ENCODE assay signal across 9 cellular contexts in the genomic region with DNA sequence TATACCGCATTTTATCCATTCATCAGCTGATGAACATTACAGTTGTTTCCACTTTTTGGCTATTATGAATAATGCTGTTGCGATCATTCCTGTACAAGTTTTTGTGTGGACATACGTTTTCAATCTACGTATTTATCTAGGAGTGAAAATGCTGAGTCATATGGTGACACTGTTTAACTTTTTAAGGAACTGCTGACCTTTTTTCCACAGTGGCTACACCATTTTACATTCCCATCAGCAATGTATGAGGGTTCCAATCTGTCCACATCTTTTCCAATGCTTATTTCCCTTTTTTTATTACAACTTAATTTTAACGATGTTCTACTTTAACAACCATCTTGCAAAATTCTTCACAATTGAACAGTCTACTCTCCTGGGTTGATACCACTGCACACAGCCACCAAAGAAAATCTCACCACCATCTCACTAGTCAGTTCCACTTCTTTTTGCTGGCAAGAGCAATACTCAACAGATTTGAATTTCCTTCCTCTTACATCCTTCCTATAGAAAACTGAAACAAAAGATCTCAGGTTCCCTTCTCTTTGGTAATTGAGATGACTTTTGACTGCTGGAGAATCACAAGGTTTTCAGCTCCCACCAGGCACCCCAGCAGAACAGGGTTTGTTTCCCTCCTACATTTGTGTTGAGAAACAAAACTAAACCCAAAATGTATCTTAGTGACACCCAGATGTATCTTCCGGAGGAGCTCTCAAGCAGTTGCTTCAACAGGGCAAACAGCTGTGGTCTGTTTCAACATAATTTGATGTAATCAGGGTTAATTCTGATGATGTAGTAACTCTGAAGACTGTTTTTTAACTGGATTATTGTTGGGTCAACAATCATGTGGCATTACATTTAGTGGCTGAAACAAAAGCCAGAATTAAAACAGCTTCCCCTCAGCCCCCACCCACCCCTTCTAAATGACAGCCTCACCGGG. TPM values are rescaled to one million over a fixed set of nuclear protein-coding genes. Genes with fewer than 3 reads are reported as not detected.
DNase-seq lines count a peak whose midpoint lies in the region; ATAC-seq, FAIRE-seq and TF ChIP-seq lines count a peak whose summit lies in the region.
"Had no signal": no experiment of that assay in that cellular context is flagged by ENCODE, and none has a peak within 500 bp of the region (broad histone marks: within the 10 kb centered on the region; RNA-seq: fewer than 3 reads in every experiment).

No MANE protein-coding gene starts in this region.

- TF ChIP-seq CTCF in H1 (IDR thresholded peaks at IDR 0.05; ENCODE audit: control extremely low read depth in 1 of 3, insufficient read depth in 1 of 3, low read depth in 1 of 3, low read length in 3 of 3) (no peak), transverse colon (IDR thresholded peaks at IDR 0.05) (no peak)

- no peak overlapping the region for H3K14ac ChIP-seq in H1 (ENCODE audit: insufficient read length)

- H4K8ac ChIP-seq in H1 (ENCODE audit: extremely low read depth, insufficient read depth, low read length) = no peak overlapping the region

- H2BK15ac ChIP-seq in H1 (ENCODE audit: low read length) = no peak overlapping the region

- no peak for ATAC-seq in activated naive CD4-positive, alpha-beta T cell treated with anti-CD3 and anti-CD28 coated beads, Interleukin-2, amount 50 U/mL, for 72 hours
- no peak for ATAC-seq in left lobe of liver
- ATAC-seq in GM21717 (IDR thresholded peaks at IDR 0.05; ENCODE audit: unreplicated experiment) = no peak

- FAIRE-seq in H1 (lab: Jason Lieb, UNC) = no peak

- H3K36me3 ChIP-seq in H1 (ENCODE audit: control insufficient read depth in 2 of 4, insufficient read depth in 4 of 4, low read length in 3 of 4) (no peaks in the 10 kb centered on the region; a peak in 1 of 8 replicates), transverse colon (no peaks in the 10 kb centered on the region)

- peak overlapping the region; percentile 79 for H3K27ac Mint-ChIP-seq in activated naive CD4-positive, alpha-beta T cell treated with anti-CD3 and anti-CD28 coated beads, Interleukin-2, amount 10 ng/mL, durations not matched to agents 7 days and 5 days
- no peak overlapping the region for H3K27ac Mint-ChIP-seq in activated naive CD4-positive, alpha-beta T cell treated with anti-CD3 and anti-CD28 coated beads, Interleukin-2, amount 50 U/mL, for 72 hours

- H3K27me3 Mint-ChIP-seq in activated naive CD4-positive, alpha-beta T cell treated with anti-CD3 and anti-CD28 coated beads, Interleukin-2, amount 10 ng/mL, durations not matched to agents 7 days and 5 days = peaks cover 13% of the 10 kb centered on the region

- no peak overlapping the region for H2BK12ac ChIP-seq in H1 (ENCODE audit: low read depth, low read length)

- 88 to 100% methylated on average over 1 to 7 of the region's 7 CpGs for WGBS in H1 (ENCODE audit: extremely low coverage in 1 of 2, insufficient coverage in 1 of 2, insufficient read length in 1 of 2, insufficient replicate concordance in 2 of 2, low coverage in 1 of 2, low lambda C conversion rate in 2 of 2, missing lambda C conversion rate in 1 of 2), 2 experiments
- 69 to 70% methylated on average over 6 to 7 of the region's 7 CpGs for WGBS in transverse colon (ENCODE audit: low coverage in 1 of 2), 2 donors

- peaks cover 2% of the 10 kb centered on the region for H3K36me3 Mint-ChIP-seq in activated naive CD4-positive, alpha-beta T cell treated with anti-CD3 and anti-CD28 coated beads, Interleukin-2, amount 10 ng/mL, durations not matched to agents 7 days and 5 days
- no peaks in the 10 kb centered on the region for H3K36me3 Mint-ChIP-seq in activated naive CD4-positive, alpha-beta T cell treated with anti-CD3 and anti-CD28 coated beads, Interleukin-2, amount 50 U/mL, for 72 hours

- H3K4me1 ChIP-seq in H1 (replicated peaks in 1 of 4; ENCODE audit: control insufficient read depth in 3 of 4, insufficient read depth in 4 of 4, low read length in 3 of 4) (peaks cover 2 to 13% (median 5%) of the 10 kb centered on the region in 4 experiments; a peak in 5 of 7 replicates), transverse colon (peaks cover 4 to 27% (median 21%) of the 10 kb centered on the region in 4 donors)

- DNase-seq in activated naive CD4-positive, alpha-beta T cell treated with anti-CD3 and anti-CD28 coated beads, Interleukin-2, amount 10 ng/mL, durations not matched to agents 7 days and 5 days = no peak
- DNase-seq in activated naive CD4-positive, alpha-beta T cell treated with anti-CD3 and anti-CD28 coated beads, Interleukin-2, amount 50 U/mL, for 72 hours (ENCODE audit: low spot score in 2 of 2) = no peak
- DNase-seq in Kasumi-1 (lab: John Stamatoyannopoulos, UW) (peak; percentile 78 to 82), H1 (ENCODE audit: low read depth in 1 of 2, low spot score in 2 of 2) (no peak), transverse colon (no peak), EL (no peak), left lobe of liver (ENCODE audit: low spot score) (no peak)

- H4K20me1 ChIP-seq in H1 (replicated peaks in 1 of 2; ENCODE audit: control insufficient read depth in 1 of 2, insufficient read depth in 2 of 2, low read length in 2 of 2) = no peaks in the 10 kb centered on the region

- no peaks in the 10 kb centered on the region for H3K79me2 ChIP-seq in H1 (ENCODE audit: control insufficient read depth in 1 of 2, insufficient read depth in 2 of 2, low read length in 2 of 2)

- no peak overlapping the region for H3K23ac ChIP-seq in H1 (ENCODE audit: insufficient read length)

- H3K4me3 ChIP-seq in H1 (ENCODE audit: extremely low read depth in 1 of 4, insufficient read depth in 2 of 4, low read depth in 3 of 4, low read length in 4 of 4) (peak overlapping the region in 1 of 4 experiments; percentile 2; a peak in 1 of 8 replicates), transverse colon (no peak overlapping the region)
- H3K4me3 ChIP-seq: PC-9 had no signal

- H2AFZ ChIP-seq in H1 (ENCODE audit: low read length) = no peak overlapping the region
- H2AFZ ChIP-seq: PC-9 had no signal

- CTCF ChIA-PET in activated naive CD4-positive, alpha-beta T cell treated with anti-CD3 and anti-CD28 coated beads, Interleukin-2, amount 10 ng/mL, durations not matched to agents 7 days and 5 days (lab: Charles Lee) = interaction anchor here (1.1 to 1.8 kb wide), 3 partner anchors 41 to 196 kb away, joined by 3 to 8 read pairs (median 4); no protein-coding TSS in a partner anchor
- CTCF ChIA-PET in H1 (lab: Charles Lee; ENCODE audit: partially characterized antibody) = interaction anchor here (1.2 to 1.3 kb wide), 2 partner anchors 9 to 149 kb away, joined by 4 to 5 read pairs; no protein-coding TSS in a partner anchor

- H3K4ac ChIP-seq in H1 (replicated peaks; ENCODE audit: insufficient read length, low read depth, low read length) = no peak overlapping the region

- no peak overlapping the region for H4K5ac ChIP-seq in H1 (ENCODE audit: insufficient read length, low read depth, low read length)

- in situ Hi-C loops in transverse colon (cut with MboI; ENCODE audit: low pct_ligation_motif_present in 1 of 4, low pct_unique_long_range_greater_than_20kb in 1 of 4, low sequenced_read_pairs in 3 of 4) = loop anchor here in 3 of 4 donors (10.0 to 25.0 kb wide), 2 partner anchors 140 to 187 kb away; no protein-coding TSS in a partner anchor

- no peaks in the 10 kb centered on the region for H3K9me3 Mint-ChIP-seq in activated naive CD4-positive, alpha-beta T cell treated with anti-CD3 and anti-CD28 coated beads, Interleukin-2, amount 10 ng/mL, durations not matched to agents 7 days and 5 days
- H3K9me3 Mint-ChIP-seq in activated naive CD4-positive, alpha-beta T cell treated with anti-CD3 and anti-CD28 coated beads, Interleukin-2, amount 50 U/mL, for 72 hours = no peaks in the 10 kb centered on the region

- no peak overlapping the region for H4K91ac ChIP-seq in H1 (replicated peaks; ENCODE audit: insufficient read length, low read length)

- no peak overlapping the region for H2BK120ac ChIP-seq in H1 (replicated peaks; ENCODE audit: low read depth, low read length)

- no peak overlapping the region for H3K4me3 Mint-ChIP-seq in activated naive CD4-positive, alpha-beta T cell treated with anti-CD3 and anti-CD28 coated beads, Interleukin-2, amount 10 ng/mL, durations not matched to agents 7 days and 5 days

- H3K56ac ChIP-seq in H1 (replicated peaks; ENCODE audit: insufficient read length, low read depth, low read length) = no peak overlapping the region

- TF ChIP-seq POLR2A in H1 (IDR thresholded peaks at IDR 0.05; ENCODE audit: control extremely low read depth in 1 of 2, low read depth in 2 of 2, low read length in 2 of 2) (no peak), transverse colon (IDR thresholded peaks at IDR 0.05) (no peak)

- peaks cover 34% of the 10 kb centered on the region for H3K4me1 Mint-ChIP-seq in activated naive CD4-positive, alpha-beta T cell treated with anti-CD3 and anti-CD28 coated beads, Interleukin-2, amount 10 ng/mL, durations not matched to agents 7 days and 5 days

- peak overlapping the region; percentile 17 to 31; a peak in 2 of 4 replicates for H3K4me2 ChIP-seq in H1 (ENCODE audit: insufficient read depth in 1 of 2, low read depth in 2 of 2, low read length in 2 of 2)
- H3K4me2 ChIP-seq: PC-9 had no signal

- H3K79me1 ChIP-seq in H1 (ENCODE audit: low read depth, low read length) = no peaks in the 10 kb centered on the region

- TF ChIP-seq EP300 in H1 (IDR thresholded peaks at IDR 0.05; ENCODE audit: borderline replicate concordance in 1 of 2, low read depth in 2 of 2, low read length in 2 of 2) (no peak), transverse colon (IDR thresholded peaks at IDR 0.05; ENCODE audit: low read depth) (no peak)

- H3K18ac ChIP-seq in H1 (ENCODE audit: extremely low read depth, low read length) = no peak overlapping the region

- H2BK20ac ChIP-seq in H1 (ENCODE audit: low read length) = no peak overlapping the region

- H2AK5ac ChIP-seq in H1 (ENCODE audit: low read depth, low read length) = no peak overlapping the region

- intact Hi-C loops in transverse colon (cut with DNase I; ENCODE audit: low total_unique reads) = no loop called here

- no peaks in the 10 kb centered on the region for H3K9me3 ChIP-seq in H1 (ENCODE audit: insufficient read depth in 2 of 2, low read depth in 1 of 2, low read length in 1 of 2)
- H3K9me3 ChIP-seq in transverse colon = no peaks in the 10 kb centered on the region

- POLR2A ChIA-PET in H1 (lab: Charles Lee; ENCODE audit: partially characterized antibody) = no interaction called here

- no peak overlapping the region for H3K9ac ChIP-seq in H1 (replicated peaks in 1 of 4; ENCODE audit: extremely low read depth in 1 of 4, low read depth in 3 of 4, low read length in 3 of 4)

- no peak overlapping the region for H2BK5ac ChIP-seq in H1 (ENCODE audit: low read depth, low read length)

- no peak for TF ChIP-seq RAD21 in H1 (IDR thresholded peaks at IDR 0.05 in 1 of 2, conservative IDR thresholded peaks at IDR 0.05 in 1 of 2; ENCODE audit: low read depth in 2 of 2, low read length in 2 of 2)

- no peak overlapping the region for H3K27ac ChIP-seq in H1 (ENCODE audit: low read depth, low read length)
- H3K27ac ChIP-seq in transverse colon = peak overlapping the region; percentile 39 to 47 (median 42)
- H3K27ac ChIP-seq: PC-9 had no signal

- H3K23me2 ChIP-seq in H1 (ENCODE audit: low read depth, low read length) = peaks cover 2% of the 10 kb centered on the region; the same call in 1 of the 2 replicates

- peaks cover 0 to 2% (median under 1%) of the 10 kb centered on the region in 4 experiments; a peak in 2 of 7 replicates for H3K27me3 ChIP-seq in H1 (replicated peaks in 1 of 4; ENCODE audit: control insufficient read depth in 3 of 4, extremely low read depth in 1 of 4, insufficient read depth in 3 of 4, low read length in 3 of 4)
- no peaks in the 10 kb centered on the region for H3K27me3 ChIP-seq in transverse colon

RNA-seq across cellular contexts. Expression of a gene that starts 7.0 kb away (rescaled TPM):
- total RNA-seq in activated naive CD4-positive, alpha-beta T cell treated with anti-CD3 and anti-CD28 coated beads, Interleukin-2, amount 50 U/mL, for 72 hours = 1 to 10 TPM; 2.8 to 5.0 TPM
- total RNA-seq in H1 (2021; fragmentation: NEBNext Ultra II Directional; extraction: Animal tissue kit (Norgen Biotek cat#: 25700)) = 9.5 and 14.0 TPM in 2 replicates
- polyA plus RNA-seq in H1 (2011; rRNA removed) = 6.2 and 6.3 TPM in 2 replicates
- 5.8 TPM for polyA plus RNA-seq in H1 (2011; cell fraction: cytosol; rRNA removed)
- polyA plus RNA-seq in H1 (2011; cell fraction: nucleus; rRNA removed) = 9.3 TPM
- polyA plus RNA-seq in H1 (2012, experiment 1 of 2) = 6.3 to 8.0 TPM (median 7.2 TPM) in 4 replicates
- 4.5 TPM for polyA plus RNA-seq in H1 (2012, experiment 2 of 2)
- polyA plus RNA-seq in H1 (2013, experiment 1 of 2) = 4.8 TPM
- 4.0 TPM for polyA plus RNA-seq in H1 (2013, experiment 2 of 2)
- polyA minus RNA-seq in H1 (2011; rRNA and poly(A)+ RNA removed) = 15.6 and 16.9 TPM in 2 replicates
- 8.4 TPM for polyA minus RNA-seq in H1 (2011; cell fraction: cytosol; rRNA and poly(A)+ RNA removed)
- polyA minus RNA-seq in H1 (2011; cell fraction: nucleus; rRNA and poly(A)+ RNA removed) = 14.2 TPM
- total RNA-seq in transverse colon = 10 to 100 TPM in 3 of 4 donors, 1 to 10 TPM in 1; 5.8 to 35.7 (median 22.9) TPM
- 4.5 TPM for total RNA-seq in left lobe of liver

Comparison
In these comparisons a context has a peak if more than half of its experiments do, and no peak if none do; other contexts are left out.
1. DNase-seq: peak in Kasumi-1 (2 of 2); none in activated naive CD4-positive, alpha-beta T cell treated with anti-CD3 and anti-CD28 coated beads, Interleukin-2, amount 10 ng/mL, durations not matched to agents 7 days and 5 days (single experiment), activated naive CD4-positive, alpha-beta T cell treated with anti-CD3 and anti-CD28 coated beads, Interleukin-2, amount 50 U/mL, for 72 hours (0 of 2), H1 (0 of 2), transverse colon (single experiment), EL (single experiment) and left lobe of liver (single experiment).